ENCODE assay signal across 8 cellular contexts in genomic region chr7:66741706-66742053, GRCh38. TPM values are rescaled to one million over a fixed set of nuclear protein-coding genes. Genes with fewer than 3 reads are reported as not detected.
DNase-seq lines count a peak whose midpoint lies in the region; ATAC-seq and TF ChIP-seq lines count a peak whose summit lies in the region.

No MANE protein-coding gene starts in this region.

- H2AK5ac ChIP-seq in IMR-90 (ENCODE audit: low read depth, low read length), result peak overlapping the region; percentile 93

- peak overlapping the region; percentile 80 for H3K9ac ChIP-seq in IMR-90 (ENCODE audit: low read depth, low read length)
- peak overlapping the region; percentile 32 to 92 for H3K9ac ChIP-seq in mucosa of rectum (ENCODE audit: low read depth in 1 of 2, low read length in 2 of 2)

- TF ChIP-seq CTCF in AG04450 (IDR thresholded peaks at IDR 0.05; ENCODE audit: low read depth, low read length) (no peak), IMR-90 (conservative IDR thresholded peaks at IDR 0.05; ENCODE audit: low read depth, low read length) (no peak), breast epithelium (IDR thresholded peaks at IDR 0.05) (no peak)

- peak overlapping the region; percentile 79 to 89 for H4K8ac ChIP-seq in IMR-90 (ENCODE audit: low read depth in 2 of 2, low read length in 2 of 2)

- intact Hi-C loops in IMR-90 (cut with micrococcal nuclease), result no loop called here
- intact Hi-C loops in breast epithelium (cut with DNase I; ENCODE audit: low total_unique reads), result no loop called here
- intact Hi-C loops in posterior cingulate gyrus (cut with DNase I), result loop anchor here (5.0 to 10.0 kb wide), 3 partner anchors 59 to 184 kb away; no protein-coding TSS in a partner anchor

- H3K18ac ChIP-seq in IMR-90 (ENCODE audit: low read depth, low read length), result no peak overlapping the region

- peak overlapping the region; percentile 90 for H3K14ac ChIP-seq in IMR-90 (replicated peaks; ENCODE audit: low read depth, low read length)

- H3K4me3 ChIP-seq in AG04450 (ENCODE audit: low read depth, low read length) (peak overlapping the region; percentile 90), IMR-90 (ENCODE audit: insufficient read depth, low read depth, low read length) (peak overlapping the region; percentile 78), breast epithelium (peak overlapping the region; percentile 74 to 86 (median 81)), mucosa of rectum (ENCODE audit: low read length in 2 of 2) (peak overlapping the region; percentile 88 to 89)

- CTCF ChIA-PET in AG04450 (lab: Charles Lee) (no interaction called here), IMR-90 (lab: Yijun Ruan, JAX) (no interaction called here)

- H2BK5ac ChIP-seq in IMR-90 (ENCODE audit: low read depth, low read length, poor library complexity, severe bottlenecking), result peak overlapping the region; percentile 77

- 79% methylated on average over 2 of the region's 17 CpGs; no CpG with 5 or more reads in 1 of the 2 experiments for WGBS in IMR-90 (ENCODE audit: extremely low coverage in 2 of 2, insufficient read length in 1 of 2), 2 experiments

- no peaks in the 10 kb centered on the region for H3K27me3 ChIP-seq in AG04450 (ENCODE audit: control insufficient read depth, insufficient read depth, low read length)
- no peaks in the 10 kb centered on the region for H3K27me3 ChIP-seq in IMR-90 (ENCODE audit: control insufficient read depth, insufficient read depth, low read length)
- no peaks in the 10 kb centered on the region for H3K27me3 ChIP-seq in breast epithelium
- H3K27me3 ChIP-seq in mucosa of rectum (ENCODE audit: control insufficient read depth in 2 of 2, insufficient read depth in 2 of 2, low read length in 2 of 2), result no peaks in the 10 kb centered on the region

- peaks cover 4% of the 10 kb centered on the region for H3K9me3 ChIP-seq in AG04450 (ENCODE audit: control insufficient read depth, insufficient read depth, low read length)
- no peaks in the 10 kb centered on the region for H3K9me3 ChIP-seq in IMR-90 (ENCODE audit: control insufficient read depth, insufficient read depth, low read length)
- H3K9me3 ChIP-seq in breast epithelium, result peaks cover 0 to under 1% of the 10 kb centered on the region in 2 donors
- no peaks in the 10 kb centered on the region for H3K9me3 ChIP-seq in mucosa of rectum (ENCODE audit: control insufficient read depth in 2 of 2, low read length in 2 of 2)

- H3K4me1 ChIP-seq in IMR-90 (ENCODE audit: control insufficient read depth, insufficient read depth, low read length) (peaks cover 2% of the 10 kb centered on the region), breast epithelium (no peaks in the 10 kb centered on the region), mucosa of rectum (ENCODE audit: control insufficient read depth in 2 of 2, insufficient read depth in 2 of 2, low read length in 2 of 2) (no peaks in the 10 kb centered on the region)

- 0 out of 2 replicates have a peak, but pooled peaks cover 3% of the 10 kb centered on the region for H3K9me1 ChIP-seq in IMR-90 (ENCODE audit: insufficient read depth, low read length)

- no peak overlapping the region for H2BK20ac ChIP-seq in IMR-90 (ENCODE audit: low read depth, low read length)

- peaks cover 7 to 50% of the 10 kb centered on the region in 2 experiments; a peak in 3 of 4 replicates for H3K79me1 ChIP-seq in IMR-90 (ENCODE audit: low read depth in 1 of 2, low read length in 2 of 2)

- peak overlapping the region; percentile 51; the same call in 1 of the 2 replicates for H4K91ac ChIP-seq in IMR-90 (ENCODE audit: insufficient read depth, low read depth, low read length)

- H4K5ac ChIP-seq in IMR-90 (ENCODE audit: low read depth, low read length), result no peak overlapping the region

- peak overlapping the region; percentile 84 for H3K23ac ChIP-seq in IMR-90 (ENCODE audit: low read depth, low read length)

- peak overlapping the region; percentile 63 for H3K4me2 ChIP-seq in IMR-90 (ENCODE audit: low read depth, low read length)

- peak overlapping the region; percentile 88 for H3K4ac ChIP-seq in IMR-90 (ENCODE audit: low read depth, low read length)

- H2BK120ac ChIP-seq in IMR-90 (ENCODE audit: low read depth, low read length), result peak overlapping the region; percentile 22; the same call in 1 of the 2 replicates

- POLR2A ChIA-PET in AG04450 (lab: Yijun Ruan, JAX) (no interaction called here), IMR-90 (lab: Charles Lee; ENCODE audit: unreplicated experiment) (no interaction called here)

- TF ChIP-seq POLR2A in IMR-90 (IDR thresholded peaks at IDR 0.05; ENCODE audit: low read depth, low read length) (no peak), breast epithelium (IDR thresholded peaks at IDR 0.05) (no peak)

- H3K36me3 ChIP-seq in IMR-90 (ENCODE audit: control insufficient read depth, insufficient read depth, low read length) (peaks cover 7% of the 10 kb centered on the region), breast epithelium (no peaks in the 10 kb centered on the region), mucosa of rectum (ENCODE audit: control insufficient read depth in 2 of 2, insufficient read depth in 2 of 2, low read length in 2 of 2) (no peaks in the 10 kb centered on the region)

- dilution Hi-C loops in IMR-90 (cut with HindIII; ENCODE audit: low sequenced_read_pairs, unreplicated experiment), result no loop called here

- peak overlapping the region; percentile 92 for H3K27ac ChIP-seq in AG04450 (ENCODE audit: low read depth, low read length)
- peak overlapping the region; percentile 86 for H3K27ac ChIP-seq in IMR-90 (ENCODE audit: insufficient read depth, low read length)
- H3K27ac ChIP-seq in breast epithelium, result peak overlapping the region; percentile 97 to 98
- H3K27ac ChIP-seq in mucosa of rectum (ENCODE audit: low read depth in 2 of 2, low read length in 2 of 2), result no peak overlapping the region

- no peak overlapping the region for H2AFZ ChIP-seq in IMR-90 (replicated peaks; ENCODE audit: low read length, poor library complexity)

- in situ Hi-C loops in IMR-90 (cut with MboI; ENCODE audit: low sequenced_read_pairs), result no loop called here

- peak overlapping the region; percentile 41 for H3K56ac ChIP-seq in IMR-90 (ENCODE audit: extremely low read depth, insufficient read depth, low read length)

- ATAC-seq in IMR-90 (ENCODE audit: low read depth) (no peak), GM19035 (IDR thresholded peaks at IDR 0.05; ENCODE audit: unreplicated experiment) (no peak)

- BruUV-seq in IMR-90 (replicated peaks; lab: Mats Ljungman, UMichigan), result no TSS peak

- peak overlapping the region; percentile 95 for H2AK9ac ChIP-seq in IMR-90 (replicated peaks; ENCODE audit: low read depth, low read length, poor library complexity)

- H4K20me1 ChIP-seq in IMR-90 (ENCODE audit: insufficient read depth, low read length), result peaks cover 15% of the 10 kb centered on the region

- TF ChIP-seq RAD21 in IMR-90 (IDR thresholded peaks at IDR 0.05; ENCODE audit: low read length), result no peak

- no peak for DNase-seq in AG04450 (ENCODE audit: low read depth, low spot score)
- peak; percentile 35 for DNase-seq in IMR-90
- no peak for DNase-seq in breast epithelium (ENCODE audit: low spot score in 2 of 2)
- no peak for DNase-seq in LoVo (ENCODE audit: low spot score)
- DNase-seq in posterior cingulate gyrus, result no peak
- no peak for DNase-seq in activated CD8-positive, alpha-beta memory T cell treated with anti-CD3 and anti-CD28 coated beads, Interleukin-2, amount 50 U/mL, for 48 hours

- peak overlapping the region; percentile 20; the same call in 1 of the 3 replicates for H2BK15ac ChIP-seq in IMR-90 (ENCODE audit: low read depth, low read length)

TF ChIP-seq in IMR-90, 13 proteins besides CTCF, POLR2A, EP300 and RAD21:
- TF ChIP-seq FOS (IDR thresholded peaks at IDR 0.05; ENCODE audit: low read depth, low read length), result no peak
- no peak for TF ChIP-seq RCOR1 (IDR thresholded peaks at IDR 0.05; ENCODE audit: insufficient replicate concordance, low read length)
- no peak for TF ChIP-seq MAZ (IDR thresholded peaks at IDR 0.05; ENCODE audit: borderline replicate concordance, low read depth, low read length)
- TF ChIP-seq MXI1 (IDR thresholded peaks at IDR 0.05; ENCODE audit: borderline replicate concordance, low read depth, low read length), result no peak
- TF ChIP-seq USF2 (IDR thresholded peaks at IDR 0.05; ENCODE audit: low read depth, low read length), result no peak
- no peak for TF ChIP-seq CEBPB (IDR thresholded peaks at IDR 0.05; ENCODE audit: low read depth, low read length)
- no peak for TF ChIP-seq ELK1 (IDR thresholded peaks at IDR 0.05; ENCODE audit: borderline replicate concordance, low read depth, low read length)
- no peak for TF ChIP-seq BHLHE40 (IDR thresholded peaks at IDR 0.05; ENCODE audit: low read depth, low read length)

RNA-seq across cellular contexts. Expression of gene RABGEF1, which starts 1.1 kb away (rescaled TPM):
- polyA plus RNA-seq in AG04450 (2011; rRNA removed), result 27.1 and 30.6 TPM in 2 replicates
- 52.3 and 69.1 TPM in 2 replicates for polyA minus RNA-seq in AG04450 (2011; rRNA and poly(A)+ RNA removed)
- 56.6 and 62.8 TPM in 2 replicates for total RNA-seq in IMR-90 (2012; rRNA removed)
- polyA plus RNA-seq in IMR-90 (2012; rRNA removed), result 34.8 and 34.9 TPM in 2 replicates
- 10.0 and 16.1 TPM in 2 replicates for polyA plus RNA-seq in IMR-90 (2012; cell fraction: cytosol; rRNA removed)
- polyA plus RNA-seq in IMR-90 (2012; cell fraction: nucleus; rRNA removed; ENCODE audit: low replicate concordance), result 16.5 and 73.5 TPM in 2 replicates
- total RNA-seq in breast epithelium, result 10 to 100 TPM; 33.4 to 44.9 (median 34.9) TPM

Comparison
In these comparisons a context has a peak if more than half of its experiments do, and no peak if none do; other contexts are left out.
1. H3K27ac ChIP-seq: peak in AG04450 (single experiment), IMR-90 (single experiment) and breast epithelium (2 of 2); none in mucosa of rectum (0 of 2).
2. Peak in every context shown above with its lines, with median percentiles within 50 percentile points of each other: H3K4me3 ChIP-seq.